ENCODE assay signal across 22 cellular contexts in genomic region chr1:82390627-82391026, GRCh38.
DNase-seq lines count a peak whose midpoint lies in the region; ATAC-seq and TF ChIP-seq lines count a peak whose summit lies in the region.
"Had no signal": no experiment of that assay in that cellular context is flagged by ENCODE, and none has a peak within 500 bp of the region (broad histone marks: within the 10 kb centered on the region; RNA-seq: fewer than 3 reads in every experiment).

No MANE protein-coding gene starts in this region.

- H3K4me1 Mint-ChIP-seq in nephron progenitor cell = peaks cover 26% of the 10 kb centered on the region

- intact Hi-C loops in A673 (cut with micrococcal nuclease; ENCODE audit: unreplicated experiment) = no loop called here

- H3K9me3 ChIP-seq in ectodermal cell (ENCODE audit: control insufficient read depth, low read length) = no peaks in the 10 kb centered on the region
- H3K9me3 ChIP-seq in A673 (ENCODE audit: low read depth, low read length, poor library complexity, severe bottlenecking) = no peaks in the 10 kb centered on the region
- H3K9me3 ChIP-seq: BLaER1 had no signal

- peak overlapping the region; percentile 61 for H3K27ac ChIP-seq in ectodermal cell (ENCODE audit: insufficient read depth, low read depth, low read length, poor library complexity, severe bottlenecking)
- H3K27ac ChIP-seq in A673 (ENCODE audit: low read depth, low read length, poor library complexity, severe bottlenecking) = no peak overlapping the region
- H3K27ac ChIP-seq: BLaER1 had no signal

- no peaks in the 10 kb centered on the region for H3K36me3 Mint-ChIP-seq in nephron progenitor cell (ENCODE audit: low read depth)
- H3K36me3 Mint-ChIP-seq: CD4-positive, CD25-positive, alpha-beta regulatory T cell had no signal

- POLR2A ChIA-PET in A673 (lab: Charles Lee; ENCODE audit: low non-redundant PET) = no interaction called here

- H3K4me3 ChIP-seq in H7 (ENCODE audit: insufficient read depth, low read depth, low read length) (no peak overlapping the region), ectodermal cell (ENCODE audit: insufficient read depth, low read depth, low read length) (no peak overlapping the region), A673 (ENCODE audit: low read depth, low read length, poor library complexity, severe bottlenecking) (no peak overlapping the region)
- H3K4me3 ChIP-seq: BLaER1, GM12878 had no signal

- TF ChIP-seq CTCF in nephron progenitor cell (IDR thresholded peaks at IDR 0.05) (no peak), A673 (conservative IDR thresholded peaks at IDR 0.05; ENCODE audit: low read depth, low read length) (no peak)

- CTCF ChIA-PET in A673 (lab: Charles Lee) = no interaction called here

- H3K4me1 ChIP-seq in ectodermal cell (ENCODE audit: control insufficient read depth, insufficient read depth, low read length) (peaks cover 3% of the 10 kb centered on the region), A673 (ENCODE audit: insufficient read depth, low read length, poor library complexity, severe bottlenecking) (no peaks in the 10 kb centered on the region)

- whole genome bisulfite sequencing in ectodermal cell, 2 experiments = 0 to 12% methylated on average over 1 of the region's 1 CpG

- H3K27me3 ChIP-seq in H7 (ENCODE audit: control insufficient read depth, insufficient read depth, low read length) = no peaks in the 10 kb centered on the region
- no peaks in the 10 kb centered on the region for H3K27me3 ChIP-seq in ectodermal cell (ENCODE audit: control insufficient read depth, insufficient read depth, low read length, poor library complexity, severe bottlenecking)
- no peaks in the 10 kb centered on the region for H3K27me3 ChIP-seq in A673 (replicated peaks; ENCODE audit: insufficient read depth, low read depth, low read length, poor library complexity)
- H3K27me3 ChIP-seq: BLaER1 had no signal

- no peak overlapping the region for H3K4me3 Mint-ChIP-seq in nephron progenitor cell
- H3K4me3 Mint-ChIP-seq: CD4-positive, CD25-positive, alpha-beta regulatory T cell had no signal

- H3K9me3 Mint-ChIP-seq in nephron progenitor cell = no peaks in the 10 kb centered on the region

- ATAC-seq in HG03159 (IDR thresholded peaks at IDR 0.05; ENCODE audit: unreplicated experiment) = no peak
- ATAC-seq in GM21447 (IDR thresholded peaks at IDR 0.05; ENCODE audit: unreplicated experiment) = no peak
- ATAC-seq: GM12878 had no signal

- DNase-seq in H7 (peak; percentile 4), UCSD-AML1 (lab: John Stamatoyannopoulos, UW; ENCODE audit: unreplicated experiment) (peak; percentile 5), nephron progenitor cell (no peak), A673 (ENCODE audit: low spot score) (no peak), NCI-H510A treated with DMSO at 0.1 percent for 48 hours (lab: John Stamatoyannopoulos, UW) (no peak)
- DNase-seq: 8988T; CD4-positive, CD25-positive, alpha-beta regulatory T cell; KBM-7; MV-4-11; NCI-H1105; NCI-H1436 treated with DMSO at 0.1 percent for 48 hours; NCI-H1930; NCI-H2107; NCI-H524 treated with DMSO at 0.1 percent for 48 hours; NCI-H774; RPMI8226; SHP77 had no signal

- peak overlapping the region; percentile 8 for H3K27ac Mint-ChIP-seq in nephron progenitor cell
- H3K27ac Mint-ChIP-seq: CD4-positive, CD25-positive, alpha-beta regulatory T cell had no signal

- H3K36me3 ChIP-seq in H7 (replicated peaks; ENCODE audit: control insufficient read depth, insufficient read depth, low read length) (no peaks in the 10 kb centered on the region), ectodermal cell (ENCODE audit: control insufficient read depth, insufficient read depth, low read length) (no peaks in the 10 kb centered on the region), A673 (ENCODE audit: insufficient read depth, low read length, poor library complexity, severe bottlenecking) (no peaks in the 10 kb centered on the region)
- H3K36me3 ChIP-seq: BLaER1 had no signal

- no TSS peak for BruUV-seq in A673 (replicated peaks; lab: Mats Ljungman, UMichigan)

- no peaks in the 10 kb centered on the region for H3K27me3 Mint-ChIP-seq in nephron progenitor cell (ENCODE audit: low read depth, poor library complexity)
- H3K27me3 Mint-ChIP-seq: CD4-positive, CD25-positive, alpha-beta regulatory T cell had no signal

Comparison
In these comparisons a context has a peak if more than half of its experiments do, and no peak if none do; other contexts are left out.
1. DNase-seq: peak in H7 (single experiment) and UCSD-AML1 (single experiment); none in nephron progenitor cell (single experiment), A673 (single experiment) and NCI-H510A treated with DMSO at 0.1 percent for 48 hours (single experiment).